Comparison of ENCODE assay signal across 1 cellular context in the genomic region with DNA sequence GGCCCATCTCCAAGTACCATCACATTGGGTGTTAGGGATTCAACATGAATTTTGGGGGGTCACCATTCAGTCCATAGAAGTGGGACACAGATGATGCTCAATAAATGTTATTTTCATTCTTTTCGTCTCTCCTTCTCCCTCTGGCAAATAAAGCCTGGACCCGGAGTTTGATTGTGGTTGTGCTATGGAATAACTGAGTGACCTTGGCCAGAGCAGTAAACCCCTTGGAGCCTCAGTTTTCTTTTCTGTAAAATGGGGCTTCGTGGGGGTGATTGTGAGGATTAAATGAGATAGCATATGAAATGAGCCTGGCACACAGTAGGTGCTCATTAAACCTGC. TPM values are rescaled to one million over a fixed set of nuclear protein-coding genes. Genes with fewer than 3 reads are reported as not detected.
"Had no signal": no experiment of that assay in that cellular context is flagged by ENCODE, and none has a peak within 500 bp of the region (broad histone marks: within the 10 kb centered on the region; RNA-seq: fewer than 3 reads in every experiment).

No MANE protein-coding gene starts in this region.

RNA-seq across cellular contexts. Expression of gene SH3PXD2B, which starts 24.3 kb away (rescaled TPM):
- polyA plus RNA-seq: immature natural killer cell had no signal
